In the genomic region with DNA sequence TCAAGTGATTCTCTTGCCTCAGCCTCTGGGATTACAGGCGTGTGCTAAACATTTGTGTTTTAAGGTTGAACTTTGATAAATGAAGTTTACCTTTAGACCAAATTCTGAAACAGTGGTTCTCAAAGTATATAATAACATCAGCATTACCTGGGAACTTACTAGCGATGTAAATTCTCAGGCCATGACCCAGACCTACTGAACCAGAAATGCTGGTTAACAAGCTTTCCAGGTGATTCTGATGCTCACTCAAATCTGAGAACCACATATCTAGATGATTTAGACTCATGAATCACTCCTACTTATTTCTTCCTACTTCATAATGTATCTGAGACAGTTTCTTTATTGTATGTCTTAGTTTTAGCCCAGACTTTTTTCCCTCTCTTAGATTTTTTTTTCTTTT, we compare ENCODE assay signal across 19 cellular contexts.
"Had no signal": no experiment of that assay in that cellular context is flagged by ENCODE, and none has a peak within 500 bp of the region (broad histone marks: within the 10 kb centered on the region; RNA-seq: fewer than 3 reads in every experiment).

No MANE protein-coding gene starts in this region.

- ATAC-seq: mucosa of descending colon; naive thymus-derived CD8-positive, alpha-beta T cell; psoas muscle had no signal

- FAIRE-seq: keratinocyte, urothelium cell line had no signal

- H3K9me3 ChIP-seq: esophagus squamous epithelium, mucosa of descending colon, neutrophil, psoas muscle, sigmoid colon, stomach, thoracic aorta, transverse colon had no signal

- H3K4me3 ChIP-seq: coronary artery, esophagus squamous epithelium, mucosa of descending colon, psoas muscle, sigmoid colon, skin epidermis, stomach, thoracic aorta, transverse colon had no signal

- H3K4me1 ChIP-seq: psoas muscle, sigmoid colon, stomach, transverse colon had no signal

- H3K27ac ChIP-seq: coronary artery, esophagus squamous epithelium, neutrophil, psoas muscle, sigmoid colon, skin epidermis, stomach, thoracic aorta, transverse colon had no signal

- H3K27me3 ChIP-seq: esophagus squamous epithelium, neutrophil, sigmoid colon, stomach, transverse colon had no signal

- H3K36me3 ChIP-seq: neutrophil, sigmoid colon, thoracic aorta, transverse colon had no signal

- DNase-seq: effector CD4-positive, alpha-beta T cell; esophagus squamous epithelium; foreskin fibroblast; immature natural killer cell; mucosa of descending colon; naive thymus-derived CD8-positive, alpha-beta T cell; psoas muscle; sigmoid colon; stimulated activated CD4-positive, alpha-beta T cell treated with anti-CD3 and anti-CD28 coated beads, Interleukin-12 subunit alpha, Interleukin-12 subunit beta, amount 100 ng/mL, for 4 hours; stimulated activated naive CD4-positive, alpha-beta T cell; stomach; substantia nigra; transverse colon had no signal
